In genomic region chr7:44581426-44581906, GRCh38 we compare ENCODE assay signal across 8 cellular contexts. TPM values are rescaled to one million over a fixed set of nuclear protein-coding genes. Genes with fewer than 3 reads are reported as not detected.
DNase-seq lines count a peak whose midpoint lies in the region; ATAC-seq and TF ChIP-seq lines count a peak whose summit lies in the region.

No MANE protein-coding gene starts in this region.

- H3K4me3 ChIP-seq in Peyer's patch, result peak overlapping the region; percentile 67 to 97 (median 85)
- H3K4me3 ChIP-seq in iPS-11a (ENCODE audit: low read depth, low read length), result peak overlapping the region; percentile 82
- H3K4me3 ChIP-seq in spleen, result peak overlapping the region; percentile 75 to 98 (median 86)

- intact Hi-C loops in spleen (cut with DNase I; ENCODE audit: low total_unique reads), result loop anchor here (10.0 kb wide), 1 partner anchor 553 kb away; no protein-coding TSS in a partner anchor

- H3K4me1 Mint-ChIP-seq in activated naive CD8-positive, alpha-beta T cell treated with anti-CD3 and anti-CD28 coated beads, Interleukin-2, amount 50 U/mL, for 24 hours, result peaks cover 38% of the 10 kb centered on the region

- peak overlapping the region; percentile 97 for H3K27ac Mint-ChIP-seq in activated naive CD8-positive, alpha-beta T cell treated with anti-CD3 and anti-CD28 coated beads, Interleukin-2, amount 50 U/mL, for 24 hours

- no peak for TF ChIP-seq CTCF in Peyer's patch (IDR thresholded peaks at IDR 0.05)
- no peak for TF ChIP-seq CTCF in spleen (IDR thresholded peaks at IDR 0.05 in 8 of 11, conservative IDR thresholded peaks at IDR 0.05 in 3 of 11)

- H3K27me3 ChIP-seq in Peyer's patch (no peaks in the 10 kb centered on the region), spleen (replicated peaks in 1 of 7) (no peaks in the 10 kb centered on the region)

- H3K27ac ChIP-seq in Peyer's patch (peak overlapping the region; percentile 89 to 99 (median 96)), spleen (peak overlapping the region; percentile 94 to 99 (median 98))

- H3K27me3 Mint-ChIP-seq in activated naive CD8-positive, alpha-beta T cell treated with anti-CD3 and anti-CD28 coated beads, Interleukin-2, amount 50 U/mL, for 24 hours, result peaks cover 3% of the 10 kb centered on the region

- H3K4me3 Mint-ChIP-seq in activated naive CD8-positive, alpha-beta T cell treated with anti-CD3 and anti-CD28 coated beads, Interleukin-2, amount 50 U/mL, for 24 hours, result peak overlapping the region; percentile 92

- H3K36me3 ChIP-seq in Peyer's patch (peaks cover 0 to 37% (median 0%) of the 10 kb centered on the region in 3 donors), spleen (peaks cover 0 to 47% (median 30%) of the 10 kb centered on the region in 6 donors)

- TF ChIP-seq POLR2A in Peyer's patch (IDR thresholded peaks at IDR 0.05), result no peak
- no peak for TF ChIP-seq POLR2A in spleen (IDR thresholded peaks at IDR 0.05)

- peaks cover 35% of the 10 kb centered on the region for H3K36me3 Mint-ChIP-seq in activated naive CD8-positive, alpha-beta T cell treated with anti-CD3 and anti-CD28 coated beads, Interleukin-2, amount 50 U/mL, for 24 hours (ENCODE audit: low read depth)

- DNase-seq in NCI-H748 (lab: John Stamatoyannopoulos, UW; ENCODE audit: unreplicated experiment), result peak; percentile 38
- no peak for DNase-seq in NCI-H748 treated with DMSO at 0.1 percent for 48 hours (lab: John Stamatoyannopoulos, UW)
- DNase-seq in Peyer's patch, result peak; percentile 44 to 69 (median 62)
- DNase-seq in activated naive CD8-positive, alpha-beta T cell treated with anti-CD3 and anti-CD28 coated beads, Interleukin-2, amount 50 U/mL, for 24 hours, result peak; percentile 59
- DNase-seq in spleen, result no peak
- no peak for DNase-seq in NCI-H1694 (lab: John Stamatoyannopoulos, UW)

- H3K9me3 ChIP-seq in Peyer's patch (no peaks in the 10 kb centered on the region), spleen (no peaks in the 10 kb centered on the region)

- ATAC-seq in HG02852 (IDR thresholded peaks at IDR 0.05; ENCODE audit: unreplicated experiment), result peak; percentile 32
- ATAC-seq in activated naive CD8-positive, alpha-beta T cell treated with anti-CD3 and anti-CD28 coated beads, Interleukin-2, amount 50 U/mL, for 24 hours, result peak; percentile 55

- 3 to 5% (median 4%) methylated on average over 16 to 28 of the region's 28 CpGs for WGBS in spleen, 5 donors

- H3K9me3 Mint-ChIP-seq in activated naive CD8-positive, alpha-beta T cell treated with anti-CD3 and anti-CD28 coated beads, Interleukin-2, amount 50 U/mL, for 24 hours, result no peaks in the 10 kb centered on the region

- H3K4me1 ChIP-seq in Peyer's patch, result peaks cover 0 to 25% (median 10%) of the 10 kb centered on the region in 4 donors
- peaks cover 20 to 51% (median 32%) of the 10 kb centered on the region in 6 donors for H3K4me1 ChIP-seq in spleen

RNA-seq across cellular contexts. Expression of gene TMED4, which starts 0.6 kb away (rescaled TPM):
- total RNA-seq in Peyer's patch (100 to 1,000 TPM in 3 of 4 donors, 10 to 100 TPM in 1; 80.9 to 319 (median 262) TPM), spleen (100 to 1,000 TPM in 2 of 7 donors, 10 to 100 TPM in 5; 55.4 to 105 (median 66.6) TPM)
- 10 to 100 TPM; 26.1 to 34.7 (median 28.7) TPM for polyA plus RNA-seq in spleen

RNA-seq across cellular contexts. Expression of gene DDX56, which starts 7.8 kb away (rescaled TPM):
- total RNA-seq in Peyer's patch, result 10 to 100 TPM; 67.8 to 96.4 (median 88.9) TPM
- total RNA-seq in spleen, result 10 to 100 TPM; 56.1 to 78.9 (median 60.9) TPM
- 100 to 1,000 TPM in 2 of 3 donors, 10 to 100 TPM in 1; 70.0 to 130 (median 105) TPM for polyA plus RNA-seq in spleen

RNA-seq across cellular contexts. Expression of gene OGDH, which starts 25.0 kb away (rescaled TPM):
- total RNA-seq in Peyer's patch, result 100 to 1,000 TPM in 3 of 4 donors, 10 to 100 TPM in 1; 88.3 to 246 (median 217) TPM
- total RNA-seq in spleen, result 100 to 1,000 TPM in 2 of 7 donors, 10 to 100 TPM in 5; 78.2 to 120 (median 91.6) TPM
- polyA plus RNA-seq in spleen, result 10 to 100 TPM; 15.7 to 32.3 (median 15.9) TPM

RNA-seq across cellular contexts. Expression of gene NPC1L1, which starts 40.3 kb away (rescaled TPM):
- total RNA-seq in Peyer's patch (under 1 TPM in 3 of 4 donors, not detected in 1; 0.66 to 0.70 (median 0.67) TPM), spleen (under 1 TPM in 1 of 7 donors, not detected in 6; 0.07 TPM)
- under 1 TPM; 0.02 to 0.03 (median 0.03) TPM for polyA plus RNA-seq in spleen

Comparison
In these comparisons a context has a peak if more than half of its experiments do, and no peak if none do; other contexts are left out.
1. DNase-seq: peak in NCI-H748 (single experiment), Peyer's patch (3 of 3) and activated naive CD8-positive, alpha-beta T cell treated with anti-CD3 and anti-CD28 coated beads, Interleukin-2, amount 50 U/mL, for 24 hours (single experiment); none in NCI-H748 treated with DMSO at 0.1 percent for 48 hours (single experiment), spleen (single experiment) and NCI-H1694 (single experiment).
2. Peak in every context shown above with its lines, with median percentiles within 50 percentile points of each other: H3K4me3 ChIP-seq.